In the genomic region with DNA sequence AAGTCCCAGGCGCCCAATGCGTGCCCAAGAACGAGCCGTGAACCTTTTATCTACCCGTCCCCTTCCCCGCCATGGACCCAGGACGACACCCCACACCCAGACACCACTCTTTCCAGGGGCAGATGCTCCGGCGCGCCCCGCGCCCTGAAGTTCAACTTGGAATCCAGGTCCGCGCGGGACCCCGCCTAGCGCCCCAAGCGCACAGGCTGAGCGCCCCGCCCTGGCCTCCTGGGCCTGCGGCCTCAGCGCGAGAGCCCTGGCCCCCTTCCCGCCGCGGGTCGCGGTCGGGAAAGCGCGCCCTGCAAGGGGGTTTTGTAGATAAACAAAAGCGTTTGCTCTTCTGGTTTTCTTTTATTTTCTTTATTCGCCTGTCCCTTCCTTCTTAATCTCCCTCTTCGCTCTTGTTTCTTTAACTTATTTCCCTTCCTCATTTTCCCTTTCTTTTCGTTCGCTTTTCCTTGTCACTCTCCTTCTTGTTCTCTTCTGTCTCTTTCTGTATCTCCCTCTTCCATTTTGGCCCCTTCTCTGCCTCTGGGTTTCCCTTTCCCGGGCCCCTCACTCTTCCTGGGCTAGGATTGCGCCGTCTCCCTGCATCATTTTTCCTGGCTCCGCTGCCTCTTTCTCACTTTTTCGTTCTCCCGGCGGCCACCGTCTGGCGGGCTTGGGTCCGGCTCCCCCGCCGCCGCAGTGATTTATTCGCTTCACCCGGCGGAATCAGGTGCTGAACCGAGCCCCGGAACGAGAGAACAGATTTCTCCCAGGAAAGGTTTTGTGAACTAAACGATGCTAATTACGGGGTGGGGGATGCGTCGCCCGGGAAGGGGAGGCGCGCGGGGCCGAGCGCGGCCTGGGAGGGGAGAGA, we compare ENCODE assay signal across 10 cellular contexts. TPM values are rescaled to one million over a fixed set of nuclear protein-coding genes. Genes with fewer than 3 reads are reported as not detected.
DNase-seq lines count a peak whose midpoint lies in the region; ATAC-seq and TF ChIP-seq lines count a peak whose summit lies in the region.
"Had no signal": no experiment of that assay in that cellular context is flagged by ENCODE, and none has a peak within 500 bp of the region (broad histone marks: within the 10 kb centered on the region; RNA-seq: fewer than 3 reads in every experiment).

No MANE protein-coding gene starts in this region.

- H3K4me2 ChIP-seq in BLaER1, result peak overlapping the region; percentile 82

- H3K4me1 ChIP-seq in BLaER1 (peaks cover 24% of the 10 kb centered on the region), duodenal mucosa (ENCODE audit: control insufficient read depth in 1 of 2, insufficient read depth in 2 of 2, low read length in 2 of 2) (peaks cover 16 to 25% of the 10 kb centered on the region in 2 donors)

- peaks cover 96% of the 10 kb centered on the region for H3K27me3 ChIP-seq in BLaER1
- peaks cover 85 to 89% of the 10 kb centered on the region in 2 donors for H3K27me3 ChIP-seq in duodenal mucosa (ENCODE audit: control insufficient read depth in 1 of 2, insufficient read depth in 2 of 2, low read length in 2 of 2)

- H3K27ac Mint-ChIP-seq in IgD-negative memory B cell, result no peak overlapping the region
- H3K27ac Mint-ChIP-seq in nephron progenitor cell, result peak overlapping the region; percentile 97

- peaks cover 9% of the 10 kb centered on the region; the same call in 1 of the 2 replicates for H4K20me1 ChIP-seq in BLaER1

- peak; percentile 77 for DNase-seq in nephron progenitor cell
- DNase-seq in HT-29 (ENCODE audit: low spot score), result no peak
- no peak for DNase-seq in NCI-H226
- DNase-seq: cerebellar nuclear complex had no signal

- ATAC-seq in GM21619 (IDR thresholded peaks at IDR 0.05; ENCODE audit: unreplicated experiment) (no peak), GM21723 (IDR thresholded peaks at IDR 0.05; ENCODE audit: unreplicated experiment) (no peak)

- H3K36me3 Mint-ChIP-seq in IgD-negative memory B cell, result peaks cover 1% of the 10 kb centered on the region
- no peaks in the 10 kb centered on the region for H3K36me3 Mint-ChIP-seq in nephron progenitor cell (ENCODE audit: low read depth)

- no peaks in the 10 kb centered on the region for H3K36me3 ChIP-seq in BLaER1
- no peaks in the 10 kb centered on the region for H3K36me3 ChIP-seq in duodenal mucosa (ENCODE audit: control insufficient read depth in 1 of 2, insufficient read depth in 2 of 2, low read length in 2 of 2)

- H3K9me3 Mint-ChIP-seq in IgD-negative memory B cell (peaks cover 0 to 7% (median 0%) of the 10 kb centered on the region in 3 donors), nephron progenitor cell (no peaks in the 10 kb centered on the region)

- H3K4me1 Mint-ChIP-seq in IgD-negative memory B cell (peaks cover 0 to 16% (median 9%) of the 10 kb centered on the region in 3 donors), nephron progenitor cell (peaks cover 85% of the 10 kb centered on the region)

- H3K27ac ChIP-seq in BLaER1, result no peak overlapping the region
- no peak overlapping the region for H3K27ac ChIP-seq in duodenal mucosa (ENCODE audit: low read depth, low read length)

- no peak for TF ChIP-seq CTCF in nephron progenitor cell (IDR thresholded peaks at IDR 0.05)

- H3K9me3 ChIP-seq in BLaER1 (peaks cover 13% of the 10 kb centered on the region), duodenal mucosa (ENCODE audit: control insufficient read depth in 1 of 2, low read length in 2 of 2) (no peaks in the 10 kb centered on the region)

- H3K4me3 Mint-ChIP-seq in IgD-negative memory B cell, result peak overlapping the region; percentile 9 to 86 (median 57)
- H3K4me3 Mint-ChIP-seq in nephron progenitor cell, result peak overlapping the region; percentile 90

- H3K9ac ChIP-seq in BLaER1 (no peak overlapping the region), duodenal mucosa (ENCODE audit: low read depth in 1 of 2, low read length in 2 of 2) (no peak overlapping the region)

- H3K27me3 Mint-ChIP-seq in IgD-negative memory B cell, result peaks cover 76% of the 10 kb centered on the region
- H3K27me3 Mint-ChIP-seq in nephron progenitor cell (ENCODE audit: low read depth, poor library complexity), result peaks cover 59% of the 10 kb centered on the region

- peak overlapping the region; percentile 39; the same call in 1 of the 2 replicates for H3K4me3 ChIP-seq in BLaER1
- H3K4me3 ChIP-seq in duodenal mucosa (ENCODE audit: low read depth in 1 of 2, low read length in 2 of 2), result peak overlapping the region; percentile 29 to 40

RNA-seq across cellular contexts. Expression of a gene that starts 15.3 kb away (rescaled TPM):
- not detected for polyA plus RNA-seq in IgD-negative memory B cell
- not detected in 2 replicates for total RNA-seq in HT-29 (2014; rRNA removed; shearing (Covaris generic))
- total RNA-seq: NCI-H460 had no signal
